Comparison of ENCODE assay signal across 1 cellular context in the genomic region with DNA sequence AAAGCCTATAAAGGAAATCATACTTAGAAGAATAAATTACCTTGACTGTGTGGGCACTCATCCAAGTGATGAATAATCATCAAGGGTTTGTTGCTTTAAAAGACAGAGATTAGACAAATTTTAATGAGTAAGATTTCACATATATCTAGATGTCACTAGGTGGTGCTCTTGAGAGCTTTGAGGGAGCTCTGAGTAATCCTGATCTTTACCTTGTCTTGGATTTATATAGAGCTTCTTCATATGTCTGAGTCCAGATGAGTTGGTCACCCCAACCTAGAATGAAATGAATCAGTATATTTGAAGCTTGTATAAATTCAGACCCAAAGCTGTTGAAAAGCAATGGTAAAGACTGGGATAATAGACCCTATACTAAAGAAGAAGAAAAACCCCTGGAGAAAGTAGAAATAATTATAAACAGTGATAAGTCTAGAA.
TF ChIP-seq lines count a peak whose summit lies in the region.

No MANE protein-coding gene starts in this region.

TF ChIP-seq in GM12878, 131 proteins besides CTCF, POLR2A, EP300 and RAD21 (continued from another document):
- TF ChIP-seq HSF1 (IDR thresholded peaks at IDR 0.05; ENCODE audit: low read depth, low read length), result no peak
- no peak for TF ChIP-seq POLR2AphosphoS2 (IDR thresholded peaks at IDR 0.05; ENCODE audit: low read depth, low read length)
- TF ChIP-seq PBX3 (IDR thresholded peaks at IDR 0.05; ENCODE audit: insufficient replicate concordance, low read depth, low read length), result no peak
TF ChIP-seq in GM12878: peak in this region for 0.
